In the genomic region with DNA sequence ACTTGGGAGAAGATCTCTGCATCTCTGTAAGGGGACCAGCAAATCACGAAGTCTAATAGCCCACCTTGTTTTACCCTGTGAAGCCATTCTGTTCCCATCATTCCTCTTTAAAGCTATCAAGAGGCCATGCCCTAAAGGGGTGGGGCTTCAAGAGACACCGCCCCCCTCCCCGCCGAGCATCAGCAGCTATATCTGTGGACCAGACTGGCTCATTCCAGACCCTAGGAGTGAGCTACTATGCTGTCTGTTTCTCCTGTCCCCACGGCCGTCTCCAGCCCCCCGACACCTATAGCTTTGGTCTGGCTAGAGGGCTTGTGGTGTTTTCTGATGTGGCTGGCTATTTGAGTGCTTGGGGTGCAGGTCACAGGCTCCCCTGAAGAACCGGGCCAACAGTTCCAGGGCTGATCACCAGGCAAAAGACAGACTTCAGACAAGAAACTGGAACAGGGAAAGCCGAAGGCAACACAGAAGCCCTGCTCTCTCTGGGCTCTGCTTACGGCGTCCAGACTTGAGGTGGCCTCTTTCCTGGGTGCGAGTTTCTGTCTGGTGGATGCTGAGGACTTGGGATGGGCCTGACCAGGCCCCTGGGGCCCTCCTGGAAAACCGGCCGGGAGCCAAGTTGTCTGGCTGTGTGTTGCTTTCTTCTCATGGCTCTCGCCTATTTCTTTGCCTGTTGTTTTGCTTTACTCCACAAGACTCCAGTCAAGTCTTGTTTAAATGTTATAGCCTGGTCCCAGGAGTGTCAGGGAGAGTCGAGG, we compare ENCODE assay signal across 16 cellular contexts.
A peak's percentile ranks its signal among the peaks of the same experiment; 100 is the strongest.
DNase-seq lines count a peak whose midpoint lies in the region; ATAC-seq, FAIRE-seq and TF ChIP-seq lines count a peak whose summit lies in the region.
"Had no signal": no experiment of that assay in that cellular context is flagged by ENCODE, and none has a peak within 500 bp of the region (broad histone marks: within the 10 kb centered on the region; RNA-seq: fewer than 3 reads in every experiment).

No MANE protein-coding gene starts in this region.

- no peak overlapping the region for H2AFZ ChIP-seq in HepG2 (ENCODE audit: low read length)
- no peak overlapping the region for H2AFZ ChIP-seq in GM23248

- intact Hi-C loops in HepG2 (cut with micrococcal nuclease; ENCODE audit: unreplicated experiment) (loop anchor here (10.0 kb wide), 1 partner anchor 564 kb away; no protein-coding TSS in a partner anchor), right lobe of liver (cut with DNase I) (no loop called here), posterior vena cava (cut with DNase I) (no loop called here), spleen (cut with DNase I; ENCODE audit: low total_unique reads) (no loop called here)

- no peaks in the 10 kb centered on the region for H4K20me1 ChIP-seq in HepG2 (ENCODE audit: insufficient read depth, low read length)
- no peaks in the 10 kb centered on the region for H4K20me1 ChIP-seq in GM23248 (ENCODE audit: insufficient read depth)

- no peaks in the 10 kb centered on the region for H3K9me2 ChIP-seq in GM23248 (ENCODE audit: insufficient read depth)

- TF ChIP-seq RAD21 in HepG2 (CRISPR knock-in tag; IDR thresholded peaks at IDR 0.05) = no peak

- POLR2A ChIA-PET in HepG2 (lab: Yijun Ruan, JAX) = no interaction called here

- BruUV-seq in HepG2 (replicated peaks; lab: Mats Ljungman, UMichigan) = no TSS peak

- H3K4me3 ChIP-seq in HepG2 (replicated peaks in 1 of 3; ENCODE audit: insufficient read depth in 1 of 3, low read depth in 2 of 3, low read length in 3 of 3) = no peak overlapping the region
- no peak overlapping the region for H3K4me3 ChIP-seq in right lobe of liver
- H3K4me3 ChIP-seq in spleen = no peak overlapping the region
- H3K4me3 ChIP-seq in GM23248 = no peak overlapping the region
- H3K4me3 ChIP-seq: GM12878 had no signal

- ATAC-seq in HepG2 (peak; percentile 23; the same call in 1 of the 3 replicates), right lobe of liver (no peak), GM21529 (IDR thresholded peaks at IDR 0.05; ENCODE audit: unreplicated experiment) (no peak), GM18861 (IDR thresholded peaks at IDR 0.05; ENCODE audit: unreplicated experiment) (no peak)
- ATAC-seq: GM12878 had no signal

- CTCF ChIA-PET in HepG2 (lab: Yijun Ruan, JAX; ENCODE audit: low intra/inter-chr PET ratio, low total read pairs) = no interaction called here

- no peaks in the 10 kb centered on the region for H3F3A ChIP-seq in GM23248 (ENCODE audit: insufficient read depth)

- TF ChIP-seq EP300 in HepG2 (IDR thresholded peaks at IDR 0.05; ENCODE audit: low read depth in 2 of 2, low read length in 2 of 2) (no peak), HepG2 (CRISPR knock-in tag; IDR thresholded peaks at IDR 0.05; ENCODE audit: borderline replicate concordance) (no peak)

- no peak for DNase-seq in HepG2 (ENCODE audit: low spot score)
- no peak for DNase-seq in right lobe of liver
- peak; percentile 45 for DNase-seq in posterior vena cava (ENCODE audit: low spot score)
- DNase-seq in spleen = peak; percentile 47
- no peak for DNase-seq in effector CD8-positive, alpha-beta T cell (lab: John Stamatoyannopoulos, UW)
- no peak for DNase-seq in GM23248
- DNase-seq: Caco-2; CD8-positive, alpha-beta memory T cell; GF-D8; KBM-7 had no signal

- no peaks in the 10 kb centered on the region for H3K4me1 ChIP-seq in HepG2 (ENCODE audit: insufficient read depth, low read length)
- H3K4me1 ChIP-seq in right lobe of liver = no peaks in the 10 kb centered on the region
- H3K4me1 ChIP-seq in spleen = no peaks in the 10 kb centered on the region
- no peaks in the 10 kb centered on the region for H3K4me1 ChIP-seq in GM23248 (ENCODE audit: insufficient read depth)
- H3K4me1 ChIP-seq: Caco-2 had no signal

- H3K79me2 ChIP-seq in HepG2 (ENCODE audit: insufficient read depth, low read length) (no peaks in the 10 kb centered on the region), GM23248 (ENCODE audit: insufficient read depth) (no peaks in the 10 kb centered on the region; the same call in 1 of the 2 replicates)

- TF ChIP-seq CTCF in HepG2 (CRISPR knock-in tag; IDR thresholded peaks at IDR 0.05) (no peak), right lobe of liver (IDR thresholded peaks at IDR 0.05) (no peak), spleen (IDR thresholded peaks at IDR 0.05 in 8 of 11, conservative IDR thresholded peaks at IDR 0.05 in 3 of 11) (no peak)

- H3K9me3 ChIP-seq in HepG2 (ENCODE audit: low read length) = no peaks in the 10 kb centered on the region
- no peaks in the 10 kb centered on the region for H3K9me3 ChIP-seq in right lobe of liver
- H3K9me3 ChIP-seq in spleen = no peaks in the 10 kb centered on the region
- H3K9me3 ChIP-seq in GM23248 (ENCODE audit: low read depth) = no peaks in the 10 kb centered on the region
- H3K9me3 ChIP-seq: Caco-2 had no signal

- H3K36me3 ChIP-seq in HepG2 (replicated peaks in 1 of 2; ENCODE audit: control insufficient read depth in 1 of 2, insufficient read depth in 2 of 2, low read length in 2 of 2) = no peaks in the 10 kb centered on the region
- H3K36me3 ChIP-seq in right lobe of liver = no peaks in the 10 kb centered on the region
- no peaks in the 10 kb centered on the region for H3K36me3 ChIP-seq in spleen
- no peaks in the 10 kb centered on the region for H3K36me3 ChIP-seq in GM23248 (ENCODE audit: low read depth)

- H3K9ac ChIP-seq in HepG2 (ENCODE audit: insufficient read depth, low read depth, low read length) (no peak overlapping the region), GM23248 (no peak overlapping the region)

- in situ Hi-C loops in HepG2 (cut with HindIII; ENCODE audit: extremely low pct_ligation_motif_present, low pct_unique_long_range_greater_than_20kb) = no loop called here
- in situ Hi-C loops in GM23248 (cut with MboI) = no loop called here

- H3K4me2 ChIP-seq in HepG2 (ENCODE audit: low read depth, low read length) = no peak overlapping the region
- no peak overlapping the region for H3K4me2 ChIP-seq in GM23248 (ENCODE audit: unreplicated experiment)

- H3K27me3 ChIP-seq in HepG2 (ENCODE audit: control insufficient read depth in 1 of 2, insufficient read depth in 2 of 2, low read length in 2 of 2) = peaks cover 3 to 49% of the 10 kb centered on the region in 2 experiments; a peak in 3 of 5 replicates
- H3K27me3 ChIP-seq in right lobe of liver = no peaks in the 10 kb centered on the region
- peaks cover 0 to 17% (median 0%) of the 10 kb centered on the region in 7 donors for H3K27me3 ChIP-seq in spleen (replicated peaks in 1 of 7)
- H3K27me3 ChIP-seq in GM23248 (replicated peaks; ENCODE audit: insufficient read depth) = no peaks in the 10 kb centered on the region

- TF ChIP-seq POLR2A in HepG2 (IDR thresholded peaks at IDR 0.05; ENCODE audit: insufficient read depth in 1 of 2, low read depth in 2 of 2, low read length in 2 of 2) (no peak), right lobe of liver (IDR thresholded peaks at IDR 0.05) (no peak), spleen (IDR thresholded peaks at IDR 0.05) (no peak)

- H3K27ac ChIP-seq in HepG2 (ENCODE audit: extremely low read length, insufficient read depth, low read length) (no peak overlapping the region), right lobe of liver (no peak overlapping the region), spleen (no peak overlapping the region), GM23248 (no peak overlapping the region)
- H3K27ac ChIP-seq: 22Rv1, HL-60 had no signal

- 19% methylated on average over 16 of the region's 16 CpGs for WGBS in HepG2 (ENCODE audit: low lambda C conversion rate)
- WGBS in right lobe of liver (ENCODE audit: insufficient coverage, low coverage, low lambda C conversion rate, missing lambda C conversion rate) = 61% methylated on average over 4 of the region's 16 CpGs
- WGBS in spleen, 5 donors = 80 to 87% (median 84%) methylated on average over 15 to 16 of the region's 16 CpGs
- 87 to 92% methylated on average over 16 of the region's 16 CpGs for WGBS in GM23248 (ENCODE audit: low coverage in 1 of 2, low lambda C conversion rate in 2 of 2, missing lambda C conversion rate in 2 of 2), 2 experiments

- no peak for FAIRE-seq in HepG2 (lab: Jason Lieb, UNC)
- FAIRE-seq: GM12878, GM18507 had no signal

TF ChIP-seq in HepG2, 621 proteins besides CTCF, POLR2A, EP300 and RAD21 (continues in another document):
- no peak for TF ChIP-seq SIX1 (CRISPR knock-in tag; IDR thresholded peaks at IDR 0.05; ENCODE audit: borderline replicate concordance)
- no peak for TF ChIP-seq ATAD3A (CRISPR knock-in tag; IDR thresholded peaks at IDR 0.05)
- no peak for TF ChIP-seq ZNF354B (CRISPR knock-in tag; IDR thresholded peaks at IDR 0.05)
- TF ChIP-seq ZFP90 (CRISPR knock-in tag; IDR thresholded peaks at IDR 0.05; ENCODE audit: borderline replicate concordance) = no peak
- no peak for TF ChIP-seq TP53 (CRISPR knock-in tag; conservative IDR thresholded peaks at IDR 0.05)
- TF ChIP-seq MZF1 (CRISPR knock-in tag; IDR thresholded peaks at IDR 0.05; ENCODE audit: borderline replicate concordance) = no peak
- TF ChIP-seq, protein P1, sequence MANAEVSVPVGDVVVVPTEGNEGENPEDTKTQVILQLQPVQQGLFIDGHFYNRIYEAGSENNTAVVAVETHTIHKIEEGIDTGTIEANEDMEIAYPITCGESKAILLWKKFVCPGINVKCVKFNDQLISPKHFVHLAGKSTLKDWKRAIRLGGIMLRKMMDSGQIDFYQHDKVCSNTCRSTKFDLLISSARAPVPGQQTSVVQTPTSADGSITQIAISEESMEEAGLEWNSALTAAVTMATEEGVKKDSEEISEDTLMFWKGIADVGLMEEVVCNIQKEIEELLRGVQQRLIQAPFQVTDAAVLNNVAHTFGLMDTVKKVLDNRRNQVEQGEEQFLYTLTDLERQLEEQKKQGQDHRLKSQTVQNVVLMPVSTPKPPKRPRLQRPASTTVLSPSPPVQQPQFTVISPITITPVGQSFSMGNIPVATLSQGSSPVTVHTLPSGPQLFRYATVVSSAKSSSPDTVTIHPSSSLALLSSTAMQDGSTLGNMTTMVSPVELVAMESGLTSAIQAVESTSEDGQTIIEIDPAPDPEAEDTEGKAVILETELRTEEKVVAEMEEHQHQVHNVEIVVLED (CRISPR knock-in tag; IDR thresholded peaks at IDR 0.05; ENCODE audit: borderline replicate concordance) = no peak

Comparison
In these comparisons a context has a peak if more than half of its experiments do, and no peak if none do; other contexts are left out.
1. DNase-seq: peak in posterior vena cava (single experiment) and spleen (single experiment); none in HepG2 (single experiment), right lobe of liver (0 of 3), effector CD8-positive, alpha-beta T cell (single experiment) and GM23248 (single experiment).